ENCODE assay signal across 2 cellular contexts in the genomic region with DNA sequence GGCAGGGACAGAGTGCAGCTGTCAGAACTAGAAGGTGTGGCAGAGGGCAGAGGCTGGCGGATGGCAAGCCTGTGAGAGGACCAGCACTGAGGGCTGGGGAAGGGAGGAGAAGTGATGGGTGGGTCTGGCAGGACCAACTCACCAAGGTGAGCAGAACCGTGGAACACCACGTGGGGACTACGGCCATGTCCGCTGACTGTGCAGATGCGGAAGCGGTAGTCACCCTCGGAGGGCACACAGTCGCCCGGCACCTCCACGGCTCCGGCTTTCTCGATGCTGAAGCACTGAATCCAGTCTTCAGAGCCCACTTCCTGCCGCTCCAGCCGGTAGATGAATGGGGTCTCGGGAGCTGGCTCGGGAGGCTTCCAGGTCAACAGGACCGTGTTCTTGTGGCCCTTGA.
A peak's percentile ranks its signal among the peaks of the same experiment; 100 is the strongest.
TF ChIP-seq lines count a peak whose summit lies in the region.

No MANE protein-coding gene starts in this region.

TF ChIP-seq in A549, 52 proteins besides CTCF, POLR2A, EP300 and RAD21:
- TF ChIP-seq, protein P1, sequence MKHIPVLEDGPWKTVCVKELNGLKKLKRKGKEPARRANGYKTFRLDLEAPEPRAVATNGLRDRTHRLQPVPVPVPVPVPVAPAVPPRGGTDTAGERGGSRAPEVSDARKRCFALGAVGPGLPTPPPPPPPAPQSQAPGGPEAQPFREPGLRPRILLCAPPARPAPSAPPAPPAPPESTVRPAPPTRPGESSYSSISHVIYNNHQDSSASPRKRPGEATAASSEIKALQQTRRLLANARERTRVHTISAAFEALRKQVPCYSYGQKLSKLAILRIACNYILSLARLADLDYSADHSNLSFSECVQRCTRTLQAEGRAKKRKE (CRISPR knock-in tag; IDR thresholded peaks at IDR 0.05; ENCODE audit: low read depth) = no peak
- no peak for TF ChIP-seq NFE2L2 (conservative IDR thresholded peaks at IDR 0.05; ENCODE audit: low read length)
- TF ChIP-seq RARB (CRISPR knock-in tag; IDR thresholded peaks at IDR 0.05) = no peak
- no peak for TF ChIP-seq KDM1A (IDR thresholded peaks at IDR 0.05; ENCODE audit: low read depth)
- TF ChIP-seq, protein P2, sequence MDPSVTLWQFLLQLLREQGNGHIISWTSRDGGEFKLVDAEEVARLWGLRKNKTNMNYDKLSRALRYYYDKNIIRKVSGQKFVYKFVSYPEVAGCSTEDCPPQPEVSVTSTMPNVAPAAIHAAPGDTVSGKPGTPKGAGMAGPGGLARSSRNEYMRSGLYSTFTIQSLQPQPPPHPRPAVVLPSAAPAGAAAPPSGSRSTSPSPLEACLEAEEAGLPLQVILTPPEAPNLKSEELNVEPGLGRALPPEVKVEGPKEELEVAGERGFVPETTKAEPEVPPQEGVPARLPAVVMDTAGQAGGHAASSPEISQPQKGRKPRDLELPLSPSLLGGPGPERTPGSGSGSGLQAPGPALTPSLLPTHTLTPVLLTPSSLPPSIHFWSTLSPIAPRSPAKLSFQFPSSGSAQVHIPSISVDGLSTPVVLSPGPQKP (IDR thresholded peaks at IDR 0.05; ENCODE audit: low read depth, low read length) = no peak
- no peak for TF ChIP-seq MAZ (IDR thresholded peaks at IDR 0.05; ENCODE audit: borderline replicate concordance, low read depth, low read length)
- no peak for TF ChIP-seq JUN (IDR thresholded peaks at IDR 0.05)
- no peak for TF ChIP-seq KDM5A (IDR thresholded peaks at IDR 0.05)
- no peak for TF ChIP-seq PHF8 (IDR thresholded peaks at IDR 0.05; ENCODE audit: borderline replicate concordance, low read depth)
- TF ChIP-seq HOXB5 (CRISPR knock-in tag; IDR thresholded peaks at IDR 0.05) = no peak
- TF ChIP-seq HOXA7 (CRISPR knock-in tag; IDR thresholded peaks at IDR 0.05) = no peak
TF ChIP-seq in A549: peak in this region for 0.

TF ChIP-seq in K562, 482 proteins besides CTCF, POLR2A, EP300 and RAD21:
- TF ChIP-seq POLR2G (IDR thresholded peaks at IDR 0.05; ENCODE audit: low read depth, low read length) = peak; percentile 32; the same call in 1 of the 2 replicates
- TF ChIP-seq MYC (IDR thresholded peaks at IDR 0.05; ENCODE audit: low read depth, low read length) = no peak
- TF ChIP-seq MYC (CRISPR knock-in tag; IDR thresholded peaks at IDR 0.05; ENCODE audit: borderline replicate concordance, low read depth) = no peak
- TF ChIP-seq, protein P3, sequence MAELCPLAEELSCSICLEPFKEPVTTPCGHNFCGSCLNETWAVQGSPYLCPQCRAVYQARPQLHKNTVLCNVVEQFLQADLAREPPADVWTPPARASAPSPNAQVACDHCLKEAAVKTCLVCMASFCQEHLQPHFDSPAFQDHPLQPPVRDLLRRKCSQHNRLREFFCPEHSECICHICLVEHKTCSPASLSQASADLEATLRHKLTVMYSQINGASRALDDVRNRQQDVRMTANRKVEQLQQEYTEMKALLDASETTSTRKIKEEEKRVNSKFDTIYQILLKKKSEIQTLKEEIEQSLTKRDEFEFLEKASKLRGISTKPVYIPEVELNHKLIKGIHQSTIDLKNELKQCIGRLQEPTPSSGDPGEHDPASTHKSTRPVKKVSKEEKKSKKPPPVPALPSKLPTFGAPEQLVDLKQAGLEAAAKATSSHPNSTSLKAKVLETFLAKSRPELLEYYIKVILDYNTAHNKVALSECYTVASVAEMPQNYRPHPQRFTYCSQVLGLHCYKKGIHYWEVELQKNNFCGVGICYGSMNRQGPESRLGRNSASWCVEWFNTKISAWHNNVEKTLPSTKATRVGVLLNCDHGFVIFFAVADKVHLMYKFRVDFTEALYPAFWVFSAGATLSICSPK (IDR thresholded peaks at IDR 0.05; ENCODE audit: borderline replicate concordance) = no peak
